Comparison of ENCODE assay signal across 20 cellular contexts in genomic region chr6:33335916-33336315, GRCh38.
"Had no signal": no experiment of that assay in that cellular context is flagged by ENCODE, and none has a peak within 500 bp of the region (broad histone marks: within the 10 kb centered on the region; RNA-seq: fewer than 3 reads in every experiment).

No MANE protein-coding gene starts in this region.

- H3K27ac Mint-ChIP-seq: memory B cell; natural killer cell treated with Interleukin-12 subunit alpha and Interleukin-12 subunit beta and Interleukin-15 and Interleukin-18, amount 100 ng/mL, for 72 hours had no signal

- H3K27me3 Mint-ChIP-seq: effector memory CD8-positive, alpha-beta T cell; memory B cell; natural killer cell treated with Interleukin-12 subunit alpha and Interleukin-12 subunit beta and Interleukin-15 and Interleukin-18, amount 100 ng/mL, for 72 hours had no signal

- H3K4me1 Mint-ChIP-seq: neural crest cell had no signal

- DNase-seq: effector memory CD8-positive, alpha-beta T cell; erythroblast; esophagus squamous epithelium; foreskin melanocyte; pancreas; right lobe of liver; stimulated activated CD4-positive, alpha-beta T cell treated with anti-CD3 and anti-CD28 coated beads, Interleukin-12 subunit alpha, Interleukin-12 subunit beta, amount 100 ng/mL, for 4 hours; stimulated activated CD4-positive, alpha-beta T cell treated with anti-CD3 and anti-CD28 coated beads, Interleukin-1b, Interleukin-23, amount 100 ng/mL, for 48 hours; stimulated activated CD4-positive, alpha-beta T cell treated with anti-CD3 and anti-CD28 coated beads, Interleukin-4, amount 100 ng/mL, for 1 hour; stimulated activated CD8-positive, alpha-beta memory T cell treated with anti-CD3 and anti-CD28 coated beads, Interleukin-4, amount 100 ng/mL, for 48 hours; stimulated activated naive CD8-positive, alpha-beta T cell treated with anti-CD3 and anti-CD28 coated beads, Interleukin-15, Interleukin-2, amounts not matched to agents 100 U/mL and 50 U/mL, for 24 hours; upper lobe of left lung had no signal

- H3K36me3 Mint-ChIP-seq: memory B cell; natural killer cell treated with Interleukin-12 subunit alpha and Interleukin-12 subunit beta and Interleukin-15 and Interleukin-18, amount 100 ng/mL, for 72 hours had no signal

- H3K4me3 ChIP-seq: coronary artery, esophagus squamous epithelium, lung, pancreas, right lobe of liver, smooth muscle cell, thoracic aorta, tibial nerve, upper lobe of left lung had no signal

- H3K4me3 Mint-ChIP-seq: effector memory CD8-positive, alpha-beta T cell; memory B cell; natural killer cell treated with Interleukin-12 subunit alpha and Interleukin-12 subunit beta and Interleukin-15 and Interleukin-18, amount 100 ng/mL, for 72 hours; neural crest cell had no signal

- H3K9me3 Mint-ChIP-seq: effector memory CD8-positive, alpha-beta T cell; memory B cell; natural killer cell treated with Interleukin-12 subunit alpha and Interleukin-12 subunit beta and Interleukin-15 and Interleukin-18, amount 100 ng/mL, for 72 hours; neural crest cell had no signal

- ATAC-seq: effector memory CD8-positive, alpha-beta T cell; natural killer cell treated with Interleukin-12 subunit alpha and Interleukin-12 subunit beta and Interleukin-15 and Interleukin-18, amount 100 ng/mL, for 72 hours; pancreas; right lobe of liver; stimulated activated naive CD8-positive, alpha-beta T cell treated with anti-CD3 and anti-CD28 coated beads, Interleukin-15, Interleukin-2, amounts not matched to agents 100 U/mL and 50 U/mL, for 24 hours had no signal
